Comparison of ENCODE assay signal across 14 cellular contexts in the genomic region with DNA sequence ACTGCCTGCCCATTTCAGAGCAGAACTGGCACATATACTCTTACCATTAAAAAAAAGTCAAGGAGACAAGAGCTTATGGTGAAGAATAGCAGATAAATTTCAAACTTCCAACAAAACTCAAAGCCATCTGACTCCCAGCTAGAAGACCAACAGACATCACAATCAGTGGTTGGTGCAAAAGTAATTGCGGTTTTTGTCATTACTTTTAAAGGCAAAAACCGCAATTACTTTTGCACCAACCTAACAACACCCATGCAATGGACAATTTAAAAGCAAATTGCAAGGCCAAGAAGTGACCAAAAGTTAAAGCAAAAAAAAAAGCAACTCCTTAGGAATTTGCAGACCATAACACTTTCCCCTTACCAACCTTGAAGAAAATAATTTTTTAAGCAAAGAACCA.
"Had no signal": no experiment of that assay in that cellular context is flagged by ENCODE, and none has a peak within 500 bp of the region (broad histone marks: within the 10 kb centered on the region; RNA-seq: fewer than 3 reads in every experiment).

No MANE protein-coding gene starts in this region.

- H3K4me1 Mint-ChIP-seq: activated T-helper 17 cell treated with anti-CD3 and anti-CD28 coated beads, Interleukin-2, amount 50 U/mL, for 72 hours; immature natural killer cell had no signal

- H3K36me3 ChIP-seq: colonic mucosa, esophagus squamous epithelium had no signal

- H3K9me3 Mint-ChIP-seq: activated naive CD4-positive, alpha-beta T cell treated with anti-CD3 and anti-CD28 coated beads, Interleukin-2, amount 50 U/mL, for 72 hours; activated T-helper 17 cell treated with anti-CD3 and anti-CD28 coated beads, Interleukin-2, amount 50 U/mL, for 72 hours had no signal

- H3K27me3 ChIP-seq: colonic mucosa, esophagus squamous epithelium, tibial artery had no signal

- H3K4me1 ChIP-seq: colonic mucosa had no signal

- H3K27ac Mint-ChIP-seq: activated naive CD4-positive, alpha-beta T cell treated with anti-CD3 and anti-CD28 coated beads, Interleukin-2, amount 50 U/mL, for 72 hours; activated T-helper 17 cell treated with anti-CD3 and anti-CD28 coated beads, Interleukin-2, amount 50 U/mL, for 72 hours; immature natural killer cell; stimulated activated naive CD8-positive, alpha-beta T cell treated with anti-CD3 and anti-CD28 coated beads, Interleukin-15, Interleukin-2, amounts not matched to agents 100 ng/mL and 50 ng/mL, for 24 hours had no signal

- H3K4me3 Mint-ChIP-seq: activated T-helper 17 cell treated with anti-CD3 and anti-CD28 coated beads, Interleukin-2, amount 50 U/mL, for 72 hours; immature natural killer cell; stimulated activated naive CD8-positive, alpha-beta T cell treated with anti-CD3 and anti-CD28 coated beads, Interleukin-15, Interleukin-2, amounts not matched to agents 100 ng/mL and 50 ng/mL, for 24 hours had no signal

- H3K36me3 Mint-ChIP-seq: activated naive CD4-positive, alpha-beta T cell treated with anti-CD3 and anti-CD28 coated beads, Interleukin-2, amount 50 U/mL, for 72 hours had no signal

- H3K27ac ChIP-seq: colonic mucosa, tibial artery had no signal

- H3K9me3 ChIP-seq: colonic mucosa, esophagus squamous epithelium, mucosa of descending colon, tibial artery had no signal

- H3K4me3 ChIP-seq: colonic mucosa, esophagus squamous epithelium, mucosa of descending colon, tibial artery had no signal

- DNase-seq: activated T-cell treated with anti-CD3 and anti-CD28 coated beads, Interleukin-2, amount 50 U/mL, for 1 hour; colonic mucosa; esophagus squamous epithelium; immature natural killer cell; left ventricle myocardium superior; mucosa of descending colon; retina; stimulated activated CD4-positive, alpha-beta T cell treated with anti-CD3 and anti-CD28 coated beads, Interleukin-4, amount 100 ng/mL, for 24 hours; substantia nigra; T-helper 1 cell; tibial artery had no signal

- ATAC-seq: activated naive CD4-positive, alpha-beta T cell treated with anti-CD3 and anti-CD28 coated beads, Interleukin-2, amount 50 U/mL, for 72 hours; activated T-helper 17 cell treated with anti-CD3 and anti-CD28 coated beads, Interleukin-2, amount 50 U/mL, for 72 hours; left ventricle myocardium superior; mucosa of descending colon had no signal
